In genomic region chr7:2838873-2839578, GRCh38 we compare ENCODE assay signal across 10 cellular contexts. TPM values are rescaled to one million over a fixed set of nuclear protein-coding genes. Genes with fewer than 3 reads are reported as not detected.
A peak's percentile ranks its signal among the peaks of the same experiment; 100 is the strongest.
DNase-seq lines count a peak whose midpoint lies in the region; ATAC-seq, FAIRE-seq and TF ChIP-seq lines count a peak whose summit lies in the region.
"Had no signal": no experiment of that assay in that cellular context is flagged by ENCODE, and none has a peak within 500 bp of the region (broad histone marks: within the 10 kb centered on the region; RNA-seq: fewer than 3 reads in every experiment).

No MANE protein-coding gene starts in this region.

- CTCF ChIA-PET in naive thymus-derived CD4-positive, alpha-beta T cell (lab: Charles Lee) = no interaction called here

- no peak for FAIRE-seq in D721Med (lab: Jason Lieb, UNC)

- intact Hi-C loops in naive thymus-derived CD4-positive, alpha-beta T cell (cut with micrococcal nuclease) = no loop called here

- H3K27ac Mint-ChIP-seq in glutamatergic neuron (ENCODE audit: unreplicated experiment) = peak overlapping the region; percentile 70
- H3K27ac Mint-ChIP-seq in naive thymus-derived CD4-positive, alpha-beta T cell = peak overlapping the region in 2 of 9 donors; percentile 1 to 31

- H3K27me3 ChIP-seq in naive thymus-derived CD4-positive, alpha-beta T cell (ENCODE audit: control insufficient read depth in 2 of 2, insufficient read depth in 2 of 2, low read length in 2 of 2) = no peaks in the 10 kb centered on the region

- no peak overlapping the region for H3K4me3 ChIP-seq in naive thymus-derived CD4-positive, alpha-beta T cell (ENCODE audit: low read length)
- H3K4me3 ChIP-seq: HAP-1 had no signal

- H3K4me3 Mint-ChIP-seq in glutamatergic neuron (ENCODE audit: unreplicated experiment) = no peak overlapping the region
- peak overlapping the region in 2 of 10 donors; percentile 16 to 43 for H3K4me3 Mint-ChIP-seq in naive thymus-derived CD4-positive, alpha-beta T cell

- no peak for DNase-seq in glutamatergic neuron
- DNase-seq in naive thymus-derived CD4-positive, alpha-beta T cell = no peak
- DNase-seq in D721Med (ENCODE audit: insufficient read length, low spot score) = no peak
- DNase-seq: SIG-M5; stimulated activated CD4-positive, alpha-beta T cell treated with anti-CD3 and anti-CD28 coated beads, Interleukin-12 subunit alpha, Interleukin-12 subunit beta, amount 100 ng/mL, for 4 hours had no signal

- H3K36me3 Mint-ChIP-seq in glutamatergic neuron (ENCODE audit: unreplicated experiment) = peaks cover 12% of the 10 kb centered on the region
- H3K36me3 Mint-ChIP-seq in naive thymus-derived CD4-positive, alpha-beta T cell = peaks cover 16 to 40% (median 25%) of the 10 kb centered on the region in 5 donors

- no peak overlapping the region for H3K27ac ChIP-seq in naive thymus-derived CD4-positive, alpha-beta T cell (ENCODE audit: low read depth, low read length)

- H3K4me1 Mint-ChIP-seq in glutamatergic neuron (ENCODE audit: low read depth, unreplicated experiment) = peaks cover 46% of the 10 kb centered on the region
- peaks cover 39 to 74% (median 58%) of the 10 kb centered on the region in 7 donors for H3K4me1 Mint-ChIP-seq in naive thymus-derived CD4-positive, alpha-beta T cell

- TF ChIP-seq CTCF in glutamatergic neuron (IDR thresholded peaks at IDR 0.05; ENCODE audit: partially characterized antibody, unreplicated experiment) (no peak), D721Med (IDR thresholded peaks at IDR 0.05; ENCODE audit: insufficient read depth, missing control alignments) (no peak)

- POLR2A ChIA-PET in naive thymus-derived CD4-positive, alpha-beta T cell (lab: Charles Lee) = no interaction called here

- H3K27me3 Mint-ChIP-seq in glutamatergic neuron (ENCODE audit: unreplicated experiment) = peaks cover 3% of the 10 kb centered on the region
- no peaks in the 10 kb centered on the region for H3K27me3 Mint-ChIP-seq in naive thymus-derived CD4-positive, alpha-beta T cell

- peak; percentile 70 for ATAC-seq in GM18511 (IDR thresholded peaks at IDR 0.05; ENCODE audit: unreplicated experiment)
- peak; percentile 59 for ATAC-seq in GM21526 (IDR thresholded peaks at IDR 0.05; ENCODE audit: low FRiP score, unreplicated experiment)
- ATAC-seq in HG03575 (IDR thresholded peaks at IDR 0.05; ENCODE audit: extremely low read depth, insufficient number of reproducible peaks, low FRiP score, unreplicated experiment) = peak; percentile 43
- no peak for ATAC-seq in naive thymus-derived CD4-positive, alpha-beta T cell
- ATAC-seq in GM19463 (IDR thresholded peaks at IDR 0.05; ENCODE audit: unreplicated experiment) = no peak

- no peaks in the 10 kb centered on the region for H3K36me3 ChIP-seq in naive thymus-derived CD4-positive, alpha-beta T cell (ENCODE audit: control insufficient read depth in 2 of 3, insufficient read depth in 3 of 3, low read length in 3 of 3)

- no peaks in the 10 kb centered on the region for H3K9me3 ChIP-seq in naive thymus-derived CD4-positive, alpha-beta T cell (ENCODE audit: control insufficient read depth in 2 of 3, low read length in 3 of 3)
- H3K9me3 ChIP-seq: HAP-1 had no signal

- H3K9me3 Mint-ChIP-seq in glutamatergic neuron (ENCODE audit: unreplicated experiment) = peaks cover 8% of the 10 kb centered on the region
- H3K9me3 Mint-ChIP-seq in naive thymus-derived CD4-positive, alpha-beta T cell = no peaks in the 10 kb centered on the region

- peaks cover 7 to 13% of the 10 kb centered on the region in 2 donors for H3K4me1 ChIP-seq in naive thymus-derived CD4-positive, alpha-beta T cell (ENCODE audit: control insufficient read depth in 2 of 2, insufficient read depth in 2 of 2, low read length in 2 of 2)

RNA-seq across cellular contexts. Expression of gene GNA12, which starts 5.1 kb away (rescaled TPM):
- total RNA-seq in glutamatergic neuron (ENCODE audit: unreplicated experiment) = 66.2 TPM
- 10 to 100 TPM; 18.1 to 25.7 (median 21.0) TPM for total RNA-seq in naive thymus-derived CD4-positive, alpha-beta T cell
- 1 to 10 TPM; 4.2 to 9.2 TPM for polyA plus RNA-seq in naive thymus-derived CD4-positive, alpha-beta T cell

Comparison
In these comparisons a context has a peak if more than half of its experiments do, and no peak if none do; other contexts are left out.
1. ATAC-seq: peak in GM18511 (single experiment), GM21526 (single experiment) and HG03575 (single experiment); none in naive thymus-derived CD4-positive, alpha-beta T cell (single experiment) and GM19463 (single experiment).